Comparison of ENCODE assay signal across 8 cellular contexts in genomic region chr2:196242131-196242620, GRCh38.
DNase-seq lines count a peak whose midpoint lies in the region; ATAC-seq, FAIRE-seq and TF ChIP-seq lines count a peak whose summit lies in the region.

No MANE protein-coding gene starts in this region.

- no peak for TF ChIP-seq CTCF in GM13976 (IDR thresholded peaks at IDR 0.05; ENCODE audit: borderline replicate concordance, control extremely low read depth, extremely low read depth, insufficient read depth, missing control alignments)
- TF ChIP-seq CTCF in astrocyte (IDR thresholded peaks at IDR 0.05; ENCODE audit: insufficient read depth, low read depth, low read length), result no peak
- no peak for TF ChIP-seq CTCF in pancreas (IDR thresholded peaks at IDR 0.05)

- peak overlapping the region; percentile 24; the same call in 1 of the 2 replicates for H2AFZ ChIP-seq in Karpas-422 (ENCODE audit: low read length)
- no peak overlapping the region for H2AFZ ChIP-seq in astrocyte (ENCODE audit: low read depth, low read length)

- no peaks in the 10 kb centered on the region for H3K27me3 Mint-ChIP-seq in astrocyte (ENCODE audit: low read depth, unreplicated experiment)

- H3K36me3 ChIP-seq in Karpas-422 (ENCODE audit: insufficient read depth, low read length) (no peaks in the 10 kb centered on the region), astrocyte (ENCODE audit: insufficient read depth, low read length) (no peaks in the 10 kb centered on the region), pancreas (no peaks in the 10 kb centered on the region)

- FAIRE-seq in astrocyte (lab: Jason Lieb, UNC) (peak; percentile 50), pancreas (lab: Jason Lieb, UNC) (no peak)

- DNase-seq in GM13976 (ENCODE audit: low spot score), result peak; percentile 58
- peak; percentile 86 for DNase-seq in Karpas-422
- DNase-seq in astrocyte (ENCODE audit: low read depth), result peak; percentile 52
- DNase-seq in pancreas, result no peak
- no peak for DNase-seq in dermis blood vessel endothelial cell
- no peak for DNase-seq in middle frontal gyrus (ENCODE audit: extremely low spot score, low spot score)
- no peak for DNase-seq in activated CD4-positive, alpha-beta T cell treated with anti-CD3 and anti-CD28 coated beads, Interleukin-2, amount 50 U/mL, for 48 hours

- H4K20me1 ChIP-seq in Karpas-422 (ENCODE audit: insufficient read depth, low read depth, low read length) (no peaks in the 10 kb centered on the region), astrocyte (ENCODE audit: insufficient read depth, low read length) (no peaks in the 10 kb centered on the region)

- H3K27me3 ChIP-seq in Karpas-422 (ENCODE audit: low read length) (no peaks in the 10 kb centered on the region), astrocyte (ENCODE audit: insufficient read depth, low read length) (no peaks in the 10 kb centered on the region), pancreas (no peaks in the 10 kb centered on the region)

- intact Hi-C loops in pancreas (cut with DNase I), result no loop called here

- in situ Hi-C loops in GM13976 (cut with MboI; ENCODE audit: low sequenced_read_pairs, unreplicated experiment), result loop anchor here (10.0 kb wide), 1 partner anchor 67 kb away; the partner anchor contains the start of gene STK17B

- no peaks in the 10 kb centered on the region for H3K9me3 Mint-ChIP-seq in astrocyte (ENCODE audit: unreplicated experiment)

- WGBS in pancreas, 2 donors, result 74 to 88% methylated on average over 7 of the region's 7 CpGs

- no peak overlapping the region for H3K27ac Mint-ChIP-seq in astrocyte (ENCODE audit: unreplicated experiment)

- H3K9ac ChIP-seq in Karpas-422 (ENCODE audit: low read length) (peak overlapping the region; percentile 70), astrocyte (ENCODE audit: low read length) (no peak overlapping the region)

- peak overlapping the region; percentile 78 for H3K4me2 ChIP-seq in Karpas-422 (ENCODE audit: low read depth, low read length, poor library complexity, severe bottlenecking)
- H3K4me2 ChIP-seq in astrocyte (ENCODE audit: low read length), result no peak overlapping the region

- no peak overlapping the region for H3K4me3 Mint-ChIP-seq in astrocyte (ENCODE audit: unreplicated experiment)

- no peaks in the 10 kb centered on the region for H3K9me2 ChIP-seq in Karpas-422 (replicated peaks; ENCODE audit: insufficient read depth, low read length)

- H3K4me3 ChIP-seq in Karpas-422 (ENCODE audit: low read length), result peak overlapping the region; percentile 50
- no peak overlapping the region for H3K4me3 ChIP-seq in astrocyte (ENCODE audit: insufficient read depth, low read depth, low read length)
- H3K4me3 ChIP-seq in pancreas, result no peak overlapping the region

- H3K79me2 ChIP-seq in Karpas-422 (ENCODE audit: low read length) (no peaks in the 10 kb centered on the region), astrocyte (ENCODE audit: insufficient read depth, low read length) (no peaks in the 10 kb centered on the region)

- H3K36me3 Mint-ChIP-seq in astrocyte (ENCODE audit: low read depth, unreplicated experiment), result peaks cover 7% of the 10 kb centered on the region

- H3K9me3 ChIP-seq in Karpas-422 (ENCODE audit: low read length) (no peaks in the 10 kb centered on the region), astrocyte (ENCODE audit: insufficient read depth, low read depth, low read length) (no peaks in the 10 kb centered on the region), pancreas (no peaks in the 10 kb centered on the region)

- peak; percentile 78 for ATAC-seq in GM21737 (IDR thresholded peaks at IDR 0.05; ENCODE audit: unreplicated experiment)
- peak in 3 of 4 donors; percentile 38 to 74 (median 67) for ATAC-seq in pancreas

- H3K4me1 ChIP-seq in Karpas-422 (ENCODE audit: low read length), result peaks cover 44% of the 10 kb centered on the region
- H3K4me1 ChIP-seq in astrocyte (ENCODE audit: insufficient read depth, low read length), result peaks cover 32% of the 10 kb centered on the region
- peaks cover 0 to 3% (median 0%) of the 10 kb centered on the region in 3 donors for H3K4me1 ChIP-seq in pancreas

- H3K4me1 Mint-ChIP-seq in astrocyte (ENCODE audit: low read depth, unreplicated experiment), result peaks cover 30% of the 10 kb centered on the region

- peak overlapping the region; percentile 97 for H3K27ac ChIP-seq in Karpas-422 (ENCODE audit: low read length)
- no peak overlapping the region for H3K27ac ChIP-seq in astrocyte (ENCODE audit: low read depth, low read length)
- peak overlapping the region in 1 of 4 donors; percentile 37 for H3K27ac ChIP-seq in pancreas

Comparison
In these comparisons a context has a peak if more than half of its experiments do, and no peak if none do; other contexts are left out.
1. DNase-seq: peak in GM13976 (single experiment), Karpas-422 (single experiment) and astrocyte (single experiment); none in pancreas (0 of 6), dermis blood vessel endothelial cell (single experiment), middle frontal gyrus (single experiment) and activated CD4-positive, alpha-beta T cell treated with anti-CD3 and anti-CD28 coated beads, Interleukin-2, amount 50 U/mL, for 48 hours (0 of 2).